In the genomic region with DNA sequence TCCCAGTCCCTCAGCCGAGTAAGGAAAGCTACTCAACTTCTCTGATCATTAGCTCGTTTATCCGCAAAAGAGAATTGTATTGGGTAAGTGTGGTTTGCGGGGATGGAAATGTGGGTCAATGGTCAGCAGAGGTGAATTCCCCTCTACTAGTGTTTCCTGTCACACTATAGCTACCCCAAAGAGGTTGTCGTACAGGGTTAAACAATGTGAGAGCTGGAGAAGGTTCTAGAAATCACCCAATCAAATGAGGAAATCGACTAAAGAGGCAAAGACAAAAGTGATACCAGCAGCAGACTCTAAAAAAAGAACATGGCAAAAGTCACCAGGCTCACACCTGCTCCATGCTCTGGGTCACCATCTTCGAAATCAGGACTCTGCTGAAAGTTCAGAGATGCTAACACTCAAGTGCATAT, we compare ENCODE assay signal across 1 cellular context.
TF ChIP-seq lines count a peak whose summit lies in the region.

No MANE protein-coding gene starts in this region.

TF ChIP-seq in GM12878, 131 proteins besides CTCF, POLR2A, EP300 and RAD21 (continued from another document and continues in another):
- TF ChIP-seq, protein P1, sequence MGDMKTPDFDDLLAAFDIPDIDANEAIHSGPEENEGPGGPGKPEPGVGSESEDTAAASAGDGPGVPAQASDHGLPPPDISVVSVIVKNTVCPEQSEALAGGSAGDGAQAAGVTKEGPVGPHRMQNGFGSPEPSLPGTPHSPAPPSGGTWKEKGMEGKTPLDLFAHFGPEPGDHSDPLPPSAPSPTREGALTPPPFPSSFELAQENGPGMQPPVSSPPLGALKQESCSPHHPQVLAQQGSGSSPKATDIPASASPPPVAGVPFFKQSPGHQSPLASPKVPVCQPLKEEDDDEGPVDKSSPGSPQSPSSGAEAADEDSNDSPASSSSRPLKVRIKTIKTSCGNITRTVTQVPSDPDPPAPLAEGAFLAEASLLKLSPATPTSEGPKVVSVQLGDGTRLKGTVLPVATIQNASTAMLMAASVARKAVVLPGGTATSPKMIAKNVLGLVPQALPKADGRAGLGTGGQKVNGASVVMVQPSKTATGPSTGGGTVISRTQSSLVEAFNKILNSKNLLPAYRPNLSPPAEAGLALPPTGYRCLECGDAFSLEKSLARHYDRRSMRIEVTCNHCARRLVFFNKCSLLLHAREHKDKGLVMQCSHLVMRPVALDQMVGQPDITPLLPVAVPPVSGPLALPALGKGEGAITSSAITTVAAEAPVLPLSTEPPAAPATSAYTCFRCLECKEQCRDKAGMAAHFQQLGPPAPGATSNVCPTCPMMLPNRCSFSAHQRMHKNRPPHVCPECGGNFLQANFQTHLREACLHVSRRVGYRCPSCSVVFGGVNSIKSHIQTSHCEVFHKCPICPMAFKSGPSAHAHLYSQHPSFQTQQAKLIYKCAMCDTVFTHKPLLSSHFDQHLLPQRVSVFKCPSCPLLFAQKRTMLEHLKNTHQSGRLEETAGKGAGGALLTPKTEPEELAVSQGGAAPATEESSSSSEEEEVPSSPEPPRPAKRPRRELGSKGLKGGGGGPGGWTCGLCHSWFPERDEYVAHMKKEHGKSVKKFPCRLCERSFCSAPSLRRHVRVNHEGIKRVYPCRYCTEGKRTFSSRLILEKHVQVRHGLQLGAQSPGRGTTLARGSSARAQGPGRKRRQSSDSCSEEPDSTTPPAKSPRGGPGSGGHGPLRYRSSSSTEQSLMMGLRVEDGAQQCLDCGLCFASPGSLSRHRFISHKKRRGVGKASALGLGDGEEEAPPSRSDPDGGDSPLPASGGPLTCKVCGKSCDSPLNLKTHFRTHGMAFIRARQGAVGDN (IDR thresholded peaks at IDR 0.05) = peak; percentile 88
- 0 out of 2 replicates have a peak, but pooled peaks have one; percentile 82 for TF ChIP-seq EZH2 (IDR thresholded peaks at IDR 0.05; ENCODE audit: borderline replicate concordance, control insufficient read depth, low read depth, low read length)
- TF ChIP-seq, protein P2, sequence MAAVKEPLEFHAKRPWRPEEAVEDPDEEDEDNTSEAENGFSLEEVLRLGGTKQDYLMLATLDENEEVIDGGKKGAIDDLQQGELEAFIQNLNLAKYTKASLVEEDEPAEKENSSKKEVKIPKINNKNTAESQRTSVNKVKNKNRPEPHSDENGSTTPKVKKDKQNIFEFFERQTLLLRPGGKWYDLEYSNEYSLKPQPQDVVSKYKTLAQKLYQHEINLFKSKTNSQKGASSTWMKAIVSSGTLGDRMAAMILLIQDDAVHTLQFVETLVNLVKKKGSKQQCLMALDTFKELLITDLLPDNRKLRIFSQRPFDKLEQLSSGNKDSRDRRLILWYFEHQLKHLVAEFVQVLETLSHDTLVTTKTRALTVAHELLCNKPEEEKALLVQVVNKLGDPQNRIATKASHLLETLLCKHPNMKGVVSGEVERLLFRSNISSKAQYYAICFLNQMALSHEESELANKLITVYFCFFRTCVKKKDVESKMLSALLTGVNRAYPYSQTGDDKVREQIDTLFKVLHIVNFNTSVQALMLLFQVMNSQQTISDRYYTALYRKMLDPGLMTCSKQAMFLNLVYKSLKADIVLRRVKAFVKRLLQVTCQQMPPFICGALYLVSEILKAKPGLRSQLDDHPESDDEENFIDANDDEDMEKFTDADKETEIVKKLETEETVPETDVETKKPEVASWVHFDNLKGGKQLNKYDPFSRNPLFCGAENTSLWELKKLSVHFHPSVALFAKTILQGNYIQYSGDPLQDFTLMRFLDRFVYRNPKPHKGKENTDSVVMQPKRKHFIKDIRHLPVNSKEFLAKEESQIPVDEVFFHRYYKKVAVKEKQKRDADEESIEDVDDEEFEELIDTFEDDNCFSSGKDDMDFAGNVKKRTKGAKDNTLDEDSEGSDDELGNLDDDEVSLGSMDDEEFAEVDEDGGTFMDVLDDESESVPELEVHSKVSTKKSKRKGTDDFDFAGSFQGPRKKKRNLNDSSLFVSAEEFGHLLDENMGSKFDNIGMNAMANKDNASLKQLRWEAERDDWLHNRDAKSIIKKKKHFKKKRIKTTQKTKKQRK (IDR thresholded peaks at IDR 0.05; ENCODE audit: low read depth, low read length) = no peak
- TF ChIP-seq CREB1 (IDR thresholded peaks at IDR 0.05; ENCODE audit: low read depth) = 0 out of 2 replicates have a peak, but pooled peaks have one; percentile 53
- TF ChIP-seq, protein P3, sequence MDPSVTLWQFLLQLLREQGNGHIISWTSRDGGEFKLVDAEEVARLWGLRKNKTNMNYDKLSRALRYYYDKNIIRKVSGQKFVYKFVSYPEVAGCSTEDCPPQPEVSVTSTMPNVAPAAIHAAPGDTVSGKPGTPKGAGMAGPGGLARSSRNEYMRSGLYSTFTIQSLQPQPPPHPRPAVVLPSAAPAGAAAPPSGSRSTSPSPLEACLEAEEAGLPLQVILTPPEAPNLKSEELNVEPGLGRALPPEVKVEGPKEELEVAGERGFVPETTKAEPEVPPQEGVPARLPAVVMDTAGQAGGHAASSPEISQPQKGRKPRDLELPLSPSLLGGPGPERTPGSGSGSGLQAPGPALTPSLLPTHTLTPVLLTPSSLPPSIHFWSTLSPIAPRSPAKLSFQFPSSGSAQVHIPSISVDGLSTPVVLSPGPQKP (IDR thresholded peaks at IDR 0.05; ENCODE audit: low read depth, low read length) = no peak
- no peak for TF ChIP-seq CBX3 (IDR thresholded peaks at IDR 0.05; ENCODE audit: borderline replicate concordance, low read depth)
- TF ChIP-seq MEF2B (IDR thresholded peaks at IDR 0.05; ENCODE audit: partially characterized antibody, poor library complexity, severe bottlenecking) = peak; percentile 78
- TF ChIP-seq, protein P4, sequence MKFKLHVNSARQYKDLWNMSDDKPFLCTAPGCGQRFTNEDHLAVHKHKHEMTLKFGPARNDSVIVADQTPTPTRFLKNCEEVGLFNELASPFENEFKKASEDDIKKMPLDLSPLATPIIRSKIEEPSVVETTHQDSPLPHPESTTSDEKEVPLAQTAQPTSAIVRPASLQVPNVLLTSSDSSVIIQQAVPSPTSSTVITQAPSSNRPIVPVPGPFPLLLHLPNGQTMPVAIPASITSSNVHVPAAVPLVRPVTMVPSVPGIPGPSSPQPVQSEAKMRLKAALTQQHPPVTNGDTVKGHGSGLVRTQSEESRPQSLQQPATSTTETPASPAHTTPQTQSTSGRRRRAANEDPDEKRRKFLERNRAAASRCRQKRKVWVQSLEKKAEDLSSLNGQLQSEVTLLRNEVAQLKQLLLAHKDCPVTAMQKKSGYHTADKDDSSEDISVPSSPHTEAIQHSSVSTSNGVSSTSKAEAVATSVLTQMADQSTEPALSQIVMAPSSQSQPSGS (IDR thresholded peaks at IDR 0.05; ENCODE audit: low read length) = peak; percentile 89
- no peak for TF ChIP-seq ZSCAN29 (IDR thresholded peaks at IDR 0.05)
- no peak for TF ChIP-seq CHD1 (IDR thresholded peaks at IDR 0.05; ENCODE audit: low read depth, low read length)
- 0 out of 2 replicates have a peak, but pooled peaks have one; percentile 42 for TF ChIP-seq SPI1 (IDR thresholded peaks at IDR 0.05; ENCODE audit: borderline replicate concordance, insufficient read depth, low read depth, low read length)
- no peak for TF ChIP-seq LARP7 (IDR thresholded peaks at IDR 0.05)
- TF ChIP-seq, protein P5, sequence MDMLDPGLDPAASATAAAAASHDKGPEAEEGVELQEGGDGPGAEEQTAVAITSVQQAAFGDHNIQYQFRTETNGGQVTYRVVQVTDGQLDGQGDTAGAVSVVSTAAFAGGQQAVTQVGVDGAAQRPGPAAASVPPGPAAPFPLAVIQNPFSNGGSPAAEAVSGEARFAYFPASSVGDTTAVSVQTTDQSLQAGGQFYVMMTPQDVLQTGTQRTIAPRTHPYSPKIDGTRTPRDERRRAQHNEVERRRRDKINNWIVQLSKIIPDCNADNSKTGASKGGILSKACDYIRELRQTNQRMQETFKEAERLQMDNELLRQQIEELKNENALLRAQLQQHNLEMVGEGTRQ (IDR thresholded peaks at IDR 0.05; ENCODE audit: borderline replicate concordance, low read depth, low read length) = no peak
- TF ChIP-seq SREBF1 (IDR thresholded peaks at IDR 0.05; ENCODE audit: low read length) = no peak
- TF ChIP-seq ZNF384 (IDR thresholded peaks at IDR 0.05; ENCODE audit: borderline replicate concordance, low read depth, low read length) = 0 out of 2 replicates have a peak, but pooled peaks have one; percentile 16
- peak; percentile 83; the same call in 1 of the 2 replicates for TF ChIP-seq TCF3 (IDR thresholded peaks at IDR 0.05; ENCODE audit: borderline replicate concordance, insufficient read depth, low read depth, low read length)
- no peak for TF ChIP-seq NR2C1 (IDR thresholded peaks at IDR 0.05)
- TF ChIP-seq, protein P6, sequence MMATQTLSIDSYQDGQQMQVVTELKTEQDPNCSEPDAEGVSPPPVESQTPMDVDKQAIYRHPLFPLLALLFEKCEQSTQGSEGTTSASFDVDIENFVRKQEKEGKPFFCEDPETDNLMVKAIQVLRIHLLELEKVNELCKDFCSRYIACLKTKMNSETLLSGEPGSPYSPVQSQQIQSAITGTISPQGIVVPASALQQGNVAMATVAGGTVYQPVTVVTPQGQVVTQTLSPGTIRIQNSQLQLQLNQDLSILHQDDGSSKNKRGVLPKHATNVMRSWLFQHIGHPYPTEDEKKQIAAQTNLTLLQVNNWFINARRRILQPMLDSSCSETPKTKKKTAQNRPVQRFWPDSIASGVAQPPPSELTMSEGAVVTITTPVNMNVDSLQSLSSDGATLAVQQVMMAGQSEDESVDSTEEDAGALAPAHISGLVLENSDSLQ (IDR thresholded peaks at IDR 0.05) = no peak
- no peak for TF ChIP-seq BRCA1 (IDR thresholded peaks at IDR 0.05; ENCODE audit: low read depth, low read length)
- TF ChIP-seq KDM1A (IDR thresholded peaks at IDR 0.05; ENCODE audit: borderline replicate concordance) = no peak
- TF ChIP-seq HDAC2 (IDR thresholded peaks at IDR 0.05) = no peak
- TF ChIP-seq, protein P7, sequence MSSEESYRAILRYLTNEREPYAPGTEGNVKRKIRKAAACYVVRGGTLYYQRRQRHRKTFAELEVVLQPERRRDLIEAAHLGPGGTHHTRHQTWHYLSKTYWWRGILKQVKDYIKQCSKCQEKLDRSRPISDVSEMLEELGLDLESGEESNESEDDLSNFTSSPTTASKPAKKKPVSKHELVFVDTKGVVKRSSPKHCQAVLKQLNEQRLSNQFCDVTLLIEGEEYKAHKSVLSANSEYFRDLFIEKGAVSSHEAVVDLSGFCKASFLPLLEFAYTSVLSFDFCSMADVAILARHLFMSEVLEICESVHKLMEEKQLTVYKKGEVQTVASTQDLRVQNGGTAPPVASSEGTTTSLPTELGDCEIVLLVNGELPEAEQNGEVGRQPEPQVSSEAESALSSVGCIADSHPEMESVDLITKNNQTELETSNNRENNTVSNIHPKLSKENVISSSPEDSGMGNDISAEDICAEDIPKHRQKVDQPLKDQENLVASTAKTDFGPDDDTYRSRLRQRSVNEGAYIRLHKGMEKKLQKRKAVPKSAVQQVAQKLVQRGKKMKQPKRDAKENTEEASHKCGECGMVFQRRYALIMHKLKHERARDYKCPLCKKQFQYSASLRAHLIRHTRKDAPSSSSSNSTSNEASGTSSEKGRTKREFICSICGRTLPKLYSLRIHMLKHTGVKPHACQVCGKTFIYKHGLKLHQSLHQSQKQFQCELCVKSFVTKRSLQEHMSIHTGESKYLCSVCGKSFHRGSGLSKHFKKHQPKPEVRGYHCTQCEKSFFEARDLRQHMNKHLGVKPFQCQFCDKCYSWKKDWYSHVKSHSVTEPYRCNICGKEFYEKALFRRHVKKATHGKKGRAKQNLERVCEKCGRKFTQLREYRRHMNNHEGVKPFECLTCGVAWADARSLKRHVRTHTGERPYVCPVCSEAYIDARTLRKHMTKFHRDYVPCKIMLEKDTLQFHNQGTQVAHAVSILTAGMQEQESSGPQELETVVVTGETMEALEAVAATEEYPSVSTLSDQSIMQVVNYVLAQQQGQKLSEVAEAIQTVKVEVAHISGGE (CRISPR knock-in tag; IDR thresholded peaks at IDR 0.05) = no peak
- 0 out of 2 replicates have a peak, but pooled peaks have one; percentile 44 for TF ChIP-seq RCOR1 (conservative IDR thresholded peaks at IDR 0.05; ENCODE audit: low read depth, low read length)
- TF ChIP-seq HDAC6 (IDR thresholded peaks at IDR 0.05; ENCODE audit: unreplicated experiment) = no peak
- no peak for TF ChIP-seq SMC3 (IDR thresholded peaks at IDR 0.05; ENCODE audit: borderline replicate concordance, low read length)
- no peak for TF ChIP-seq NFYA (IDR thresholded peaks at IDR 0.05; ENCODE audit: borderline replicate concordance, low read depth, low read length)
- TF ChIP-seq YBX1 (IDR thresholded peaks at IDR 0.05) = no peak
- no peak for TF ChIP-seq CHD4 (IDR thresholded peaks at IDR 0.05)
- no peak; the same call in 1 of the 2 replicates for TF ChIP-seq SMARCA5 (IDR thresholded peaks at IDR 0.05)
- peak; percentile 86; the same call in 2 of the 3 replicates for TF ChIP-seq POU2F2 (IDR thresholded peaks at IDR 0.05; ENCODE audit: borderline replicate concordance, low read depth, low read length)
- peak; percentile 74; the same call in 1 of the 2 replicates for TF ChIP-seq MXI1 (IDR thresholded peaks at IDR 0.05; ENCODE audit: low read depth, low read length)
- TF ChIP-seq IKZF1 (conservative IDR thresholded peaks at IDR 0.05) = peak; percentile 93
- 0 out of 2 replicates have a peak, but pooled peaks have one; percentile 80 for TF ChIP-seq STAT3 (IDR thresholded peaks at IDR 0.05; ENCODE audit: low read depth, low read length)
- TF ChIP-seq GABPA (IDR thresholded peaks at IDR 0.05; ENCODE audit: low read depth) = no peak
- TF ChIP-seq, protein P8, sequence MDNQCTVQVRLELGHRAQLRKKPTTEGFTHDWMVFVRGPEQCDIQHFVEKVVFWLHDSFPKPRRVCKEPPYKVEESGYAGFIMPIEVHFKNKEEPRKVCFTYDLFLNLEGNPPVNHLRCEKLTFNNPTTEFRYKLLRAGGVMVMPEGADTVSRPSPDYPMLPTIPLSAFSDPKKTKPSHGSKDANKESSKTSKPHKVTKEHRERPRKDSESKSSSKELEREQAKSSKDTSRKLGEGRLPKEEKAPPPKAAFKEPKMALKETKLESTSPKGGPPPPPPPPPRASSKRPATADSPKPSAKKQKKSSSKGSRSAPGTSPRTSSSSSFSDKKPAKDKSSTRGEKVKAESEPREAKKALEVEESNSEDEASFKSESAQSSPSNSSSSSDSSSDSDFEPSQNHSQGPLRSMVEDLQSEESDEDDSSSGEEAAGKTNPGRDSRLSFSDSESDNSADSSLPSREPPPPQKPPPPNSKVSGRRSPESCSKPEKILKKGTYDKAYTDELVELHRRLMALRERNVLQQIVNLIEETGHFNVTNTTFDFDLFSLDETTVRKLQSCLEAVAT (IDR thresholded peaks at IDR 0.05) = peak; percentile 96
- TF ChIP-seq SUZ12 (IDR thresholded peaks at IDR 0.05; ENCODE audit: unreplicated experiment) = no peak
- TF ChIP-seq YY1 (IDR thresholded peaks at IDR 0.05; ENCODE audit: low read depth, low read length) = peak; percentile 88
- TF ChIP-seq, protein P9, sequence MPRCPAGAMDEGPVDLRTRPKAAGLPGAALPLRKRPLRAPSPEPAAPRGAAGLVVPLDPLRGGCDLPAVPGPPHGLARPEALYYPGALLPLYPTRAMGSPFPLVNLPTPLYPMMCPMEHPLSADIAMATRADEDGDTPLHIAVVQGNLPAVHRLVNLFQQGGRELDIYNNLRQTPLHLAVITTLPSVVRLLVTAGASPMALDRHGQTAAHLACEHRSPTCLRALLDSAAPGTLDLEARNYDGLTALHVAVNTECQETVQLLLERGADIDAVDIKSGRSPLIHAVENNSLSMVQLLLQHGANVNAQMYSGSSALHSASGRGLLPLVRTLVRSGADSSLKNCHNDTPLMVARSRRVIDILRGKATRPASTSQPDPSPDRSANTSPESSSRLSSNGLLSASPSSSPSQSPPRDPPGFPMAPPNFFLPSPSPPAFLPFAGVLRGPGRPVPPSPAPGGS (IDR thresholded peaks at IDR 0.05; ENCODE audit: borderline replicate concordance, insufficient read depth, low read depth, low read length, poor library complexity, severe bottlenecking) = peak; percentile 96
- TF ChIP-seq RFX5 (IDR thresholded peaks at IDR 0.05; ENCODE audit: low read depth, low read length) = peak; percentile 7; the same call in 1 of the 2 replicates
- TF ChIP-seq EGR1 (IDR thresholded peaks at IDR 0.05; ENCODE audit: borderline replicate concordance in 1 of 2, low read depth in 2 of 2, low read length in 2 of 2) = no peak
- no peak for TF ChIP-seq KLF5 (IDR thresholded peaks at IDR 0.05; ENCODE audit: partially characterized antibody)
- TF ChIP-seq NFXL1 (IDR thresholded peaks at IDR 0.05; ENCODE audit: borderline replicate concordance) = no peak
